In the genomic region with DNA sequence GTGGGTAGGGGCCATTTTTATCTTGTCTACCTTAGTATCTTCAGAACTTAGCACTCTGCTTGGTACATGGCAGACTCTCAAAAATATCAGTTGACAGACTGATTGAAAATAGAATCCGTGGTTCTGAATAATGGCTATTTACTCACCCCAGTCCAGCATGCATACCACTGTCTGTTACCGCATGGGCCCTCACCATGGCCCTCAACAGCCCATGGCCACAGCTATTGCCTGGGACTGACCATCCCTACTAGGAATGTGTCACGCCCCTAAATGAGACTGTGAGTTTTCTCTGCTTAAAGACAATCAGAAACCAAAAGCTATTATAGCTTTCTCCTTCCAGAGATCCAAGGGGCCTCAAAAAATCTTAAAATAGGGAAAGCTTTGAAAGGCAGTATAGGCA, we compare ENCODE assay signal across 26 cellular contexts.
DNase-seq lines count a peak whose midpoint lies in the region; ATAC-seq, FAIRE-seq and TF ChIP-seq lines count a peak whose summit lies in the region.
"Had no signal": no experiment of that assay in that cellular context is flagged by ENCODE, and none has a peak within 500 bp of the region (broad histone marks: within the 10 kb centered on the region; RNA-seq: fewer than 3 reads in every experiment).

No MANE protein-coding gene starts in this region.

- TF ChIP-seq POLR2A in HepG2 (IDR thresholded peaks at IDR 0.05; ENCODE audit: insufficient read depth in 1 of 2, low read depth in 2 of 2, low read length in 2 of 2) = no peak
- TF ChIP-seq POLR2A in right lobe of liver (IDR thresholded peaks at IDR 0.05) = no peak

- H3K27me3 ChIP-seq in HepG2 (ENCODE audit: control insufficient read depth in 1 of 2, insufficient read depth in 2 of 2, low read length in 2 of 2) (no peaks in the 10 kb centered on the region), right lobe of liver (no peaks in the 10 kb centered on the region), layer of hippocampus (ENCODE audit: control insufficient read depth, insufficient read depth, low read length) (no peaks in the 10 kb centered on the region), psoas muscle (ENCODE audit: insufficient read depth in 3 of 3, low read length in 2 of 3) (no peaks in the 10 kb centered on the region)
- H3K27me3 ChIP-seq: BE2C; BLaER1 treated with 17β-estradiol and CSF1 and Interleukin-3, amounts not matched to agents 10 nM and 100 nM had no signal

- ATAC-seq in HepG2 (no peak), right lobe of liver (no peak), psoas muscle (peak in 3 of 4 donors; percentile 37 to 60 (median 46)), SK-N-SH treated with all-trans-retinoic acid at 6 μM for 48 hours (no peak)
- ATAC-seq: A549, GM12878, GM23338, HCT116 had no signal

- no peak overlapping the region for H3K4me3 ChIP-seq in HepG2 (replicated peaks in 1 of 3; ENCODE audit: insufficient read depth in 1 of 3, low read depth in 2 of 3, low read length in 3 of 3)
- H3K4me3 ChIP-seq in right lobe of liver = no peak overlapping the region
- H3K4me3 ChIP-seq in psoas muscle = no peak overlapping the region
- H3K4me3 ChIP-seq: A549; BLaER1 treated with 17β-estradiol and CSF1 and Interleukin-3, amounts not matched to agents 10 nM and 100 nM; GM12878; GM23338 had no signal

- no peaks in the 10 kb centered on the region for H4K20me1 ChIP-seq in HepG2 (ENCODE audit: insufficient read depth, low read length)

- TF ChIP-seq CTCF in HepG2 (CRISPR knock-in tag; IDR thresholded peaks at IDR 0.05) = no peak
- no peak for TF ChIP-seq CTCF in right lobe of liver (IDR thresholded peaks at IDR 0.05)
- no peak for TF ChIP-seq CTCF in psoas muscle (IDR thresholded peaks at IDR 0.05)

- no peaks in the 10 kb centered on the region for H3K4me1 ChIP-seq in HepG2 (ENCODE audit: insufficient read depth, low read length)
- H3K4me1 ChIP-seq in right lobe of liver = no peaks in the 10 kb centered on the region
- H3K4me1 ChIP-seq in psoas muscle = no peaks in the 10 kb centered on the region
- H3K4me1 ChIP-seq: A549; BE2C; BLaER1 treated with 17β-estradiol and CSF1 and Interleukin-3, amounts not matched to agents 10 nM and 100 nM had no signal

- H2AFZ ChIP-seq in HepG2 (ENCODE audit: low read length) = no peak overlapping the region
- H2AFZ ChIP-seq: GM23338 had no signal

- FAIRE-seq in HepG2 (lab: Jason Lieb, UNC) = no peak
- FAIRE-seq: A549, D721Med, GM12878, GM19239 had no signal

- TF ChIP-seq RAD21 in HepG2 (CRISPR knock-in tag; IDR thresholded peaks at IDR 0.05) = no peak

- no peaks in the 10 kb centered on the region for H3K79me2 ChIP-seq in HepG2 (ENCODE audit: insufficient read depth, low read length)

- H3K27ac ChIP-seq in HepG2 (ENCODE audit: extremely low read length, insufficient read depth, low read length) = no peak overlapping the region
- H3K27ac ChIP-seq in right lobe of liver = no peak overlapping the region
- H3K27ac ChIP-seq in layer of hippocampus (ENCODE audit: low read depth, low read length) = peak overlapping the region; percentile 31
- no peak overlapping the region for H3K27ac ChIP-seq in psoas muscle
- peak overlapping the region; percentile 97 for H3K27ac ChIP-seq in temporal lobe (ENCODE audit: low read depth, low read length)
- H3K27ac ChIP-seq: 22Rv1; A549; BLaER1 treated with 17β-estradiol and CSF1 and Interleukin-3, amounts not matched to agents 10 nM and 100 nM had no signal

- DNase-seq in HepG2 (ENCODE audit: low spot score) = no peak
- no peak for DNase-seq in right lobe of liver
- no peak for DNase-seq in psoas muscle
- no peak for DNase-seq in stimulated activated CD4-positive, alpha-beta T cell treated with anti-CD3 and anti-CD28 coated beads, Interleukin-2, amount 100 ng/mL, for 24 hours
- no peak for DNase-seq in SKM-1 treated with dmso at 0.1 percent for 144 hours (lab: John Stamatoyannopoulos, UW; ENCODE audit: unreplicated experiment)
- DNase-seq: ACHN; AML-193; BE2C; CD4-positive, alpha-beta T cell; CD8-positive, alpha-beta memory T cell; DMS 273 treated with DMSO at 0.1 percent for 48 hours; DMS79; EL; GDM1; H9 had no signal

- 95% methylated on average over 3 of the region's 3 CpGs for WGBS in HepG2 (ENCODE audit: low lambda C conversion rate)
- WGBS in right lobe of liver (ENCODE audit: insufficient coverage, low coverage, low lambda C conversion rate, missing lambda C conversion rate) = 94% methylated on average over 3 of the region's 3 CpGs
- 62 to 76% (median 75%) methylated on average over 3 of the region's 3 CpGs for WGBS in psoas muscle, 3 donors

- POLR2A ChIA-PET in HepG2 (lab: Yijun Ruan, JAX) = no interaction called here

- no peak overlapping the region for H3K9ac ChIP-seq in HepG2 (ENCODE audit: insufficient read depth, low read depth, low read length)
- H3K9ac ChIP-seq: BLaER1 treated with 17β-estradiol and CSF1 and Interleukin-3, amounts not matched to agents 10 nM and 100 nM had no signal

- CTCF ChIA-PET in HepG2 (lab: Yijun Ruan, JAX; ENCODE audit: low intra/inter-chr PET ratio, low total read pairs) = no interaction called here

- intact Hi-C loops in HepG2 (cut with micrococcal nuclease; ENCODE audit: unreplicated experiment) = no loop called here
- intact Hi-C loops in right lobe of liver (cut with DNase I) = no loop called here
- intact Hi-C loops in psoas muscle (cut with DNase I) = no loop called here

- BruUV-seq in HepG2 (replicated peaks; lab: Mats Ljungman, UMichigan) = no TSS peak

- no peak for TF ChIP-seq EP300 in HepG2 (IDR thresholded peaks at IDR 0.05; ENCODE audit: low read depth in 2 of 2, low read length in 2 of 2)
- TF ChIP-seq EP300 in HepG2 (CRISPR knock-in tag; IDR thresholded peaks at IDR 0.05; ENCODE audit: borderline replicate concordance) = no peak

- H3K9me3 ChIP-seq in HepG2 (ENCODE audit: low read length) (no peaks in the 10 kb centered on the region), right lobe of liver (no peaks in the 10 kb centered on the region), psoas muscle (no peaks in the 10 kb centered on the region)
- H3K9me3 ChIP-seq: A549; BE2C; BLaER1 treated with 17β-estradiol and CSF1 and Interleukin-3, amounts not matched to agents 10 nM and 100 nM had no signal

- no peak overlapping the region for H3K4me2 ChIP-seq in HepG2 (ENCODE audit: low read depth, low read length)
- H3K4me2 ChIP-seq: A549; BLaER1 treated with 17β-estradiol and CSF1 and Interleukin-3, amounts not matched to agents 10 nM and 100 nM; GM23338 had no signal

- peaks cover 4 to 6% of the 10 kb centered on the region in 2 experiments; a peak in 4 of 5 replicates for H3K36me3 ChIP-seq in HepG2 (replicated peaks in 1 of 2; ENCODE audit: control insufficient read depth in 1 of 2, insufficient read depth in 2 of 2, low read length in 2 of 2)
- no peaks in the 10 kb centered on the region for H3K36me3 ChIP-seq in right lobe of liver
- H3K36me3 ChIP-seq in psoas muscle (ENCODE audit: insufficient read depth in 1 of 2, low read depth in 1 of 2) = no peaks in the 10 kb centered on the region
- H3K36me3 ChIP-seq: BE2C had no signal

- in situ Hi-C loops in HepG2 (cut with HindIII; ENCODE audit: extremely low pct_ligation_motif_present, low pct_unique_long_range_greater_than_20kb) = no loop called here

TF ChIP-seq in HepG2, 621 proteins besides CTCF, POLR2A, EP300 and RAD21:
- peak; percentile 19 for TF ChIP-seq RBM22 (optimal IDR thresholded peaks at IDR 0.05; ENCODE audit: low read length)
- no peak for TF ChIP-seq ZNF550 (CRISPR knock-in tag; IDR thresholded peaks at IDR 0.05; ENCODE audit: borderline replicate concordance)
- TF ChIP-seq XRCC5 (optimal IDR thresholded peaks at IDR 0.05; ENCODE audit: low read length) = no peak
- no peak for TF ChIP-seq ARID2 (CRISPR knock-in tag; IDR thresholded peaks at IDR 0.05; ENCODE audit: borderline replicate concordance)
- TF ChIP-seq ZNF816 (CRISPR knock-in tag; IDR thresholded peaks at IDR 0.05; ENCODE audit: borderline replicate concordance) = no peak

TF ChIP-seq in SK-N-SH treated with all-trans-retinoic acid at 6 μM for 48 hours, 23 proteins besides CTCF, POLR2A, EP300 and RAD21:
- no peak for TF ChIP-seq OSR1 (CRISPR knock-in tag; IDR thresholded peaks at IDR 0.05)
- TF ChIP-seq ZFP3 (CRISPR knock-in tag; IDR thresholded peaks at IDR 0.05) = no peak
- TF ChIP-seq, protein P1, sequence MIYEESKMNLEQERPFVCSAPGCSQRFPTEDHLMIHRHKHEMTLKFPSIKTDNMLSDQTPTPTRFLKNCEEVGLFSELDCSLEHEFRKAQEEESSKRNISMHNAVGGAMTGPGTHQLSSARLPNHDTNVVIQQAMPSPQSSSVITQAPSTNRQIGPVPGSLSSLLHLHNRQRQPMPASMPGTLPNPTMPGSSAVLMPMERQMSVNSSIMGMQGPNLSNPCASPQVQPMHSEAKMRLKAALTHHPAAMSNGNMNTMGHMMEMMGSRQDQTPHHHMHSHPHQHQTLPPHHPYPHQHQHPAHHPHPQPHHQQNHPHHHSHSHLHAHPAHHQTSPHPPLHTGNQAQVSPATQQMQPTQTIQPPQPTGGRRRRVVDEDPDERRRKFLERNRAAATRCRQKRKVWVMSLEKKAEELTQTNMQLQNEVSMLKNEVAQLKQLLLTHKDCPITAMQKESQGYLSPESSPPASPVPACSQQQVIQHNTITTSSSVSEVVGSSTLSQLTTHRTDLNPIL (CRISPR knock-in tag; IDR thresholded peaks at IDR 0.05; ENCODE audit: low read depth) = no peak
- TF ChIP-seq ZNF8 (CRISPR knock-in tag; IDR thresholded peaks at IDR 0.05) = no peak

Comparison
In these comparisons a context has a peak if more than half of its experiments do, and no peak if none do; other contexts are left out.
1. ATAC-seq: peak in psoas muscle (3 of 4); none in HepG2 (single experiment), right lobe of liver (0 of 4) and SK-N-SH treated with all-trans-retinoic acid at 6 μM for 48 hours (single experiment).
2. H3K27ac ChIP-seq: peak in layer of hippocampus (single experiment) and temporal lobe (single experiment); none in HepG2 (single experiment), right lobe of liver (0 of 3) and psoas muscle (single experiment).